Comparison of ENCODE assay signal across 21 cellular contexts in the genomic region with DNA sequence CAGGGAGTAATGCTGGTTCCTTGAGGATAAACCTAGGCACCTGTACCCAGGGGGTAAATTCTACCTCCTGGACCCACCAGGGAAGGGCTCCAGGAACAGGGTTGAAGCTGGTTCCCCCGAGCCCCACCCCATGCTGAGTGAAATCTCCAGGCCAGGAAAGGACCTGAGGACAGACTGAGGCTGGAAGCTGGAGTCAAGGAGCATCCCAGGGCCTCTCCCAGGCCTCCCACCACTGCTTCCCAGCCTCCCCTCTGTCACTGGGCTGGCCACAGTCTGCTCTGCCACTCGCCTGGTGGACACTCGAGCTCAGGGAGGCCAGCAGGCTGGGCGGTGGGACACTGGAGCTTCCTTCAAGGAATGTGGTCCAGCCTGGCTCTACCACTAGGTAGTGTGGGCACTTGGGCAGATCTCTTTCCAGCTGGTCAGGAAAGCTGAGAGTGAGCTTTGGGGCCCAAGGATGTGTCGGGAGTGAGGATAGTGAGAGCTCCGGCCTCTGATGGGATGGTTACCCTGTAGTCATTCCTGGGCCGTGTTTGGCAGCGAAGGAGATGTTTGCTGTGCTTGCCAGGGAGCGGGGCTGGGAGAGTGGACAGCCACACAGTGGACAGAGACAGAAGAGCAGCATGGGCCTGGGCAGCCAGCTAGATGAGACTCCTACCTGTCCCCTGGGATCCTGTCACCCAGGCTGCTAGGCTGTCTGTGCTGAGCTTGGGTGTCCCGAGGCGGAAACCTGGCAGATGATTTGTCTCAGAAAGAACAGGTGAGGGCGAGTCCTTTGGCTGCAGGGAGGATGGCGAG. TPM values are rescaled to one million over a fixed set of nuclear protein-coding genes. Genes with fewer than 3 reads are reported as not detected.
DNase-seq lines count a peak whose midpoint lies in the region; ATAC-seq and TF ChIP-seq lines count a peak whose summit lies in the region.
"Had no signal": no experiment of that assay in that cellular context is flagged by ENCODE, and none has a peak within 500 bp of the region (broad histone marks: within the 10 kb centered on the region; RNA-seq: fewer than 3 reads in every experiment).

No MANE protein-coding gene starts in this region.

- H3K9me3 Mint-ChIP-seq in activated CD4-positive, alpha-beta T cell treated with anti-CD3 and anti-CD28 coated beads, Interleukin-2, amount 10 ng/mL, durations not matched to agents 24 days and 14 days, result no peaks in the 10 kb centered on the region
- H3K9me3 Mint-ChIP-seq in WTC11, result no peaks in the 10 kb centered on the region
- H3K9me3 Mint-ChIP-seq: CD8-positive, alpha-beta T cell had no signal

- H3K36me3 ChIP-seq in suprapubic skin (peaks cover 8% of the 10 kb centered on the region), BE2C (no peaks in the 10 kb centered on the region)
- H3K36me3 ChIP-seq: HAP-1, MG63 had no signal

- peak overlapping the region; percentile 36 for H3K27ac ChIP-seq in suprapubic skin
- H3K27ac ChIP-seq: coronary artery had no signal

- WGBS in suprapubic skin, result 62% methylated on average over 12 of the region's 13 CpGs

- H3K27me3 ChIP-seq in suprapubic skin (peaks cover 33% of the 10 kb centered on the region), BE2C (peaks cover 47% of the 10 kb centered on the region)

- no peak for TF ChIP-seq POLR2A in suprapubic skin (IDR thresholded peaks at IDR 0.05)

- peaks cover 29% of the 10 kb centered on the region for H3K4me1 Mint-ChIP-seq in activated CD4-positive, alpha-beta T cell treated with anti-CD3 and anti-CD28 coated beads, Interleukin-2, amount 10 ng/mL, durations not matched to agents 24 days and 14 days
- peaks cover 38% of the 10 kb centered on the region for H3K4me1 Mint-ChIP-seq in WTC11

- H3K4me1 ChIP-seq in suprapubic skin, result peaks cover 80% of the 10 kb centered on the region
- H3K4me1 ChIP-seq in BE2C, result no peaks in the 10 kb centered on the region
- H3K4me1 ChIP-seq: HAP-1 had no signal

- ATAC-seq in WTC11, result no peak
- no peak for ATAC-seq in HG03469 (IDR thresholded peaks at IDR 0.05; ENCODE audit: unreplicated experiment)
- ATAC-seq in HG02759 (IDR thresholded peaks at IDR 0.05; ENCODE audit: unreplicated experiment), result no peak
- ATAC-seq: CD8-positive, alpha-beta T cell; naive thymus-derived CD8-positive, alpha-beta T cell; stimulated activated naive CD8-positive, alpha-beta T cell treated with anti-CD3 and anti-CD28 coated beads, Interleukin-15, Interleukin-2, amounts not matched to agents 100 U/mL and 50 U/mL, for 24 hours had no signal

- TF ChIP-seq EP300 in suprapubic skin (IDR thresholded peaks at IDR 0.05), result no peak

- peak overlapping the region; percentile 10 for H3K27ac Mint-ChIP-seq in activated CD4-positive, alpha-beta T cell treated with anti-CD3 and anti-CD28 coated beads, Interleukin-2, amount 10 ng/mL, durations not matched to agents 24 days and 14 days
- H3K27ac Mint-ChIP-seq in WTC11, result peak overlapping the region; percentile 71
- H3K27ac Mint-ChIP-seq: CD8-positive, alpha-beta T cell had no signal

- CTCF ChIA-PET in WTC11 (lab: Charles Lee), result interaction anchor here (0.5 to 8.5 kb wide), 11 partner anchors 8 to 110 kb away, joined by 3 to 151 read pairs (median 6); partner anchors contain the start of genes AP5B1, FIBP and MUS81

- H3K4me3 ChIP-seq in suprapubic skin (peak overlapping the region; percentile 18), BE2C (ENCODE audit: low read depth, low read length) (no peak overlapping the region)
- H3K4me3 ChIP-seq: coronary artery, HAP-1, MG63 had no signal

- intact Hi-C loops in activated CD4-positive, alpha-beta T cell treated with anti-CD3 and anti-CD28 coated beads, Interleukin-2, amount 10 ng/mL, durations not matched to agents 24 days and 14 days (cut with micrococcal nuclease), result no loop called here

- H3K9me3 ChIP-seq in suprapubic skin (no peaks in the 10 kb centered on the region), BE2C (no peaks in the 10 kb centered on the region)
- H3K9me3 ChIP-seq: HAP-1, MG63 had no signal

- peaks cover 29% of the 10 kb centered on the region for H3K27me3 Mint-ChIP-seq in activated CD4-positive, alpha-beta T cell treated with anti-CD3 and anti-CD28 coated beads, Interleukin-2, amount 10 ng/mL, durations not matched to agents 24 days and 14 days
- H3K27me3 Mint-ChIP-seq in WTC11 (ENCODE audit: low read depth), result peaks cover 31% of the 10 kb centered on the region

- POLR2A ChIA-PET in WTC11 (lab: Charles Lee), result interaction anchor here (0.7 to 2.1 kb wide), 3 partner anchors 10 to 25 kb away, joined by 3 to 6 read pairs (median 3); no protein-coding TSS in a partner anchor

- TF ChIP-seq CTCF in WTC11 (IDR thresholded peaks at IDR 0.05), result no peak
- TF ChIP-seq CTCF in suprapubic skin (IDR thresholded peaks at IDR 0.05), result no peak
- TF ChIP-seq CTCF in BE2C (IDR thresholded peaks at IDR 0.05; ENCODE audit: low read depth, low read length), result no peak

- no peak overlapping the region for H3K4me3 Mint-ChIP-seq in activated CD4-positive, alpha-beta T cell treated with anti-CD3 and anti-CD28 coated beads, Interleukin-2, amount 10 ng/mL, durations not matched to agents 24 days and 14 days
- H3K4me3 Mint-ChIP-seq in WTC11, result no peak overlapping the region
- H3K4me3 Mint-ChIP-seq: CD8-positive, alpha-beta T cell; naive thymus-derived CD8-positive, alpha-beta T cell had no signal

- DNase-seq in activated CD4-positive, alpha-beta T cell treated with anti-CD3 and anti-CD28 coated beads, Interleukin-2, amount 10 ng/mL, durations not matched to agents 24 days and 14 days, result no peak
- no peak for DNase-seq in activated CD4-positive, alpha-beta T cell treated with anti-CD3 and anti-CD28 coated beads for 48 hours
- DNase-seq in WTC11 (ENCODE audit: low spot score), result no peak
- DNase-seq in left kidney (ENCODE audit: low read depth, low spot score), result peak; percentile 35
- DNase-seq in suprapubic skin (ENCODE audit: low spot score in 2 of 2), result no peak
- no peak for DNase-seq in BE2C
- DNase-seq: activated naive CD4-positive, alpha-beta T cell treated with Interleukin-2 at 50 U/mL for 16 hours; CD8-positive, alpha-beta T cell; DMS79 treated with DMSO at 0.1 percent for 48 hours; MG63; naive thymus-derived CD8-positive, alpha-beta T cell; NCI-H187 treated with DMSO at 0.1 percent for 48 hours; SIG-M5; stimulated activated CD4-positive, alpha-beta T cell treated with anti-CD3 and anti-CD28 coated beads, Interleukin-15, amount 100 ng/mL, for 24 hours; stimulated activated naive CD8-positive, alpha-beta T cell treated with anti-CD3 and anti-CD28 coated beads, Interleukin-15, Interleukin-2, amounts not matched to agents 100 U/mL and 50 U/mL, for 24 hours; T-helper 9 cell had no signal

- no peaks in the 10 kb centered on the region for H3K36me3 Mint-ChIP-seq in activated CD4-positive, alpha-beta T cell treated with anti-CD3 and anti-CD28 coated beads, Interleukin-2, amount 10 ng/mL, durations not matched to agents 24 days and 14 days (ENCODE audit: low read depth)
- H3K36me3 Mint-ChIP-seq in WTC11, result peaks cover 5% of the 10 kb centered on the region; the same call in 1 of the 2 replicates
- H3K36me3 Mint-ChIP-seq: CD8-positive, alpha-beta T cell; naive thymus-derived CD8-positive, alpha-beta T cell had no signal

TF ChIP-seq in WTC11, 78 proteins besides CTCF, POLR2A, EP300 and RAD21:
- TF ChIP-seq ZNF219 (CRISPR knock-in tag; IDR thresholded peaks at IDR 0.05; ENCODE audit: borderline replicate concordance), result no peak
- TF ChIP-seq JAZF1 (CRISPR knock-in tag; IDR thresholded peaks at IDR 0.05), result no peak
- no peak for TF ChIP-seq SOX15 (CRISPR knock-in tag; IDR thresholded peaks at IDR 0.05)

RNA-seq across cellular contexts. Expression of gene OVOL1, which starts 3.4 kb away (rescaled TPM):
- 0.07 TPM in 1 of 2 replicates, not detected in the other for total RNA-seq in activated CD4-positive, alpha-beta T cell treated with anti-CD3 and anti-CD28 coated beads, Interleukin-2, amount 10 ng/mL, durations not matched to agents 24 days and 14 days
- total RNA-seq in WTC11 (2021) (6.8 to 7.7 TPM (median 7.7 TPM) in 3 replicates), suprapubic skin (100 to 1,000 TPM in 2 of 4 donors, 10 to 100 TPM in 2; 64.4 to 196 (median 121) TPM)
- not detected for polyA plus RNA-seq in BE2C (2012; ENCODE audit: insufficient read depth, insufficient read length, low read depth)
- total RNA-seq: naive thymus-derived CD8-positive, alpha-beta T cell; NCI-H460 had no signal
- polyA plus RNA-seq: naive thymus-derived CD8-positive, alpha-beta T cell had no signal

RNA-seq across cellular contexts. Expression of gene AP5B1, which starts 9.5 kb away (rescaled TPM):
- total RNA-seq in activated CD4-positive, alpha-beta T cell treated with anti-CD3 and anti-CD28 coated beads, Interleukin-2, amount 10 ng/mL, durations not matched to agents 24 days and 14 days, result 20.1 and 21.1 TPM in 2 replicates
- 16.5 to 17.7 TPM (median 17.2 TPM) in 3 replicates for total RNA-seq in WTC11 (2021)
- 10 to 100 TPM; 26.3 to 55.9 (median 38.1) TPM for total RNA-seq in suprapubic skin
- polyA plus RNA-seq in BE2C (2012; ENCODE audit: insufficient read depth, insufficient read length, low read depth), result 1.6 TPM

RNA-seq across cellular contexts. Expression of gene SNX32, which starts 43.5 kb away (rescaled TPM):
- 1.2 and 2.1 TPM in 2 replicates for total RNA-seq in activated CD4-positive, alpha-beta T cell treated with anti-CD3 and anti-CD28 coated beads, Interleukin-2, amount 10 ng/mL, durations not matched to agents 24 days and 14 days
- total RNA-seq in WTC11 (2021) (2.2 to 3.4 TPM (median 2.9 TPM) in 3 replicates), suprapubic skin (1 to 10 TPM in 1 of 4 donors, under 1 TPM in 1, not detected in 2; 0.76 to 1.1 TPM)
- 10.3 TPM for polyA plus RNA-seq in BE2C (2012; ENCODE audit: insufficient read depth, insufficient read length, low read depth)
